1 cellular context compared by ENCODE assay signal in genomic region chr6:35496036-35496850, GRCh38.
TF ChIP-seq lines count a peak whose summit lies in the region.

No MANE protein-coding gene starts in this region.

TF ChIP-seq in HepG2, 621 proteins besides CTCF, POLR2A, EP300 and RAD21 (continued from another document and continues in another):
- TF ChIP-seq ZNF407 (CRISPR knock-in tag; IDR thresholded peaks at IDR 0.05; ENCODE audit: not compliant biosample characterization) (no peak), ZBTB14 (CRISPR knock-in tag; IDR thresholded peaks at IDR 0.05) (peak; percentile 76), SYNCRIP (IDR thresholded peaks at IDR 0.05; ENCODE audit: insufficient read depth, low read depth, low read length) (no peak), MYPOP (CRISPR knock-in tag; IDR thresholded peaks at IDR 0.05) (no peak), ZNF770 (CRISPR knock-in tag; IDR thresholded peaks at IDR 0.05) (peak; percentile 90), RBFOX2 (IDR thresholded peaks at IDR 0.05; ENCODE audit: low read depth, low read length) (peak; percentile 86), MZF1 (CRISPR knock-in tag; IDR thresholded peaks at IDR 0.05; ENCODE audit: borderline replicate concordance) (no peak), MLXIP (CRISPR knock-in tag; IDR thresholded peaks at IDR 0.05; ENCODE audit: borderline replicate concordance) (no peak), ZNF256 (CRISPR knock-in tag; conservative IDR thresholded peaks at IDR 0.05) (no peak), ZNF547 (CRISPR knock-in tag; IDR thresholded peaks at IDR 0.05) (peak; percentile 55; the same call in 1 of the 2 replicates), ZNF207 (IDR thresholded peaks at IDR 0.05; ENCODE audit: borderline replicate concordance) (no peak), THYN1 (CRISPR knock-in tag; IDR thresholded peaks at IDR 0.05; ENCODE audit: borderline replicate concordance, low read depth) (no peak), ZNF558 (CRISPR knock-in tag; IDR thresholded peaks at IDR 0.05; ENCODE audit: borderline replicate concordance) (no peak), ZBTB37 (CRISPR knock-in tag; IDR thresholded peaks at IDR 0.05) (no peak), ZSCAN31 (CRISPR knock-in tag; IDR thresholded peaks at IDR 0.05; ENCODE audit: low read depth) (no peak), MTF2 (CRISPR knock-in tag; IDR thresholded peaks at IDR 0.05; ENCODE audit: borderline replicate concordance) (no peak), SRSF4 (IDR thresholded peaks at IDR 0.05; ENCODE audit: low read depth, low read length, poor library complexity, severe bottlenecking) (no peak), MIER3 (CRISPR knock-in tag; IDR thresholded peaks at IDR 0.05; ENCODE audit: borderline replicate concordance) (no peak), TFDP2 (CRISPR knock-in tag; IDR thresholded peaks at IDR 0.05) (peak; percentile 67; the same call in 1 of the 2 replicates), ZFP36 (IDR thresholded peaks at IDR 0.05; ENCODE audit: borderline replicate concordance, low read depth, low read length, partially characterized antibody) (no peak), KLF11 (CRISPR knock-in tag; IDR thresholded peaks at IDR 0.05) (no peak), ZSCAN25 (CRISPR knock-in tag; IDR thresholded peaks at IDR 0.05) (peak; percentile 69), RARA (CRISPR knock-in tag; IDR thresholded peaks at IDR 0.05) (no peak), SCMH1 (CRISPR knock-in tag; IDR thresholded peaks at IDR 0.05; ENCODE audit: borderline replicate concordance) (no peak), ZNF7 (CRISPR knock-in tag; IDR thresholded peaks at IDR 0.05) (no peak), TBP (CRISPR knock-in tag; IDR thresholded peaks at IDR 0.05) (no peak), TIGD3 (CRISPR knock-in tag; IDR thresholded peaks at IDR 0.05; ENCODE audit: borderline replicate concordance) (no peak), CREM (IDR thresholded peaks at IDR 0.05) (no peak), CREM (CRISPR knock-in tag; IDR thresholded peaks at IDR 0.05) (no peak), ZBTB33 (CRISPR knock-in tag; IDR thresholded peaks at IDR 0.05) (no peak), ZNF382 (CRISPR knock-in tag; IDR thresholded peaks at IDR 0.05; ENCODE audit: borderline replicate concordance) (no peak), ZNF788 (CRISPR knock-in tag; IDR thresholded peaks at IDR 0.05; ENCODE audit: borderline replicate concordance) (no peak), HMG20A (CRISPR knock-in tag; IDR thresholded peaks at IDR 0.05; ENCODE audit: borderline replicate concordance) (no peak), ZMYM3 (CRISPR knock-in tag; IDR thresholded peaks at IDR 0.05) (no peak), HES4 (CRISPR knock-in tag; IDR thresholded peaks at IDR 0.05; ENCODE audit: borderline replicate concordance) (no peak; the same call in 1 of the 2 replicates), ZNF510 (CRISPR knock-in tag; IDR thresholded peaks at IDR 0.05; ENCODE audit: low read depth) (no peak)
